ENCODE assay signal across 14 cellular contexts in genomic region chr12:44804068-44804467, GRCh38.
DNase-seq lines count a peak whose midpoint lies in the region; ATAC-seq lines count a peak whose summit lies in the region.
"Had no signal": no experiment of that assay in that cellular context is flagged by ENCODE, and none has a peak within 500 bp of the region (broad histone marks: within the 10 kb centered on the region; RNA-seq: fewer than 3 reads in every experiment).

No MANE protein-coding gene starts in this region.

- POLR2A ChIA-PET in naive thymus-derived CD8-positive, alpha-beta T cell (lab: Charles Lee) = no interaction called here

- intact Hi-C loops in activated naive CD4-positive, alpha-beta T cell treated with anti-CD3 and anti-CD28 coated beads for 36 hours (cut with micrococcal nuclease) = no loop called here

- H3K27ac Mint-ChIP-seq in activated naive CD8-positive, alpha-beta T cell = peak overlapping the region; percentile 54
- no peak overlapping the region for H3K27ac Mint-ChIP-seq in activated naive CD8-positive, alpha-beta T cell treated with anti-CD3 and anti-CD28 coated beads, Interleukin-2, amount 50 U/mL, for 24 hours
- H3K27ac Mint-ChIP-seq in naive thymus-derived CD8-positive, alpha-beta T cell = peak overlapping the region in 6 of 10 donors; percentile 0 to 71 (median 28)
- H3K27ac Mint-ChIP-seq in activated naive CD4-positive, alpha-beta T cell treated with anti-CD3 and anti-CD28 coated beads for 36 hours = no peak overlapping the region

- H3K9ac ChIP-seq in SK-N-MC (ENCODE audit: insufficient read length) = no peak overlapping the region
- H3K9ac ChIP-seq: GM23248 had no signal

- no peak for DNase-seq in activated naive CD8-positive, alpha-beta T cell treated with anti-CD3 and anti-CD28 coated beads, Interleukin-2, amount 50 U/mL, for 24 hours
- DNase-seq in SK-N-MC (ENCODE audit: low read depth, low spot score) = no peak
- no peak for DNase-seq in naive thymus-derived CD8-positive, alpha-beta T cell
- no peak for DNase-seq in RKO (ENCODE audit: low spot score)
- no peak for DNase-seq in activated naive CD4-positive, alpha-beta T cell treated with anti-CD3 and anti-CD28 coated beads for 36 hours
- DNase-seq: C1 segment of cervical spinal cord; Caco-2; CD4-positive, alpha-beta memory T cell; DMS153; DND-41; GM23248; H7; HCEC 1CT had no signal

- H3K27ac ChIP-seq in SK-N-MC = peak overlapping the region; percentile 38; the same call in 1 of the 2 replicates
- H3K27ac ChIP-seq: GM23248 had no signal

- no peak for ATAC-seq in activated naive CD8-positive, alpha-beta T cell treated with anti-CD3 and anti-CD28 coated beads, Interleukin-2, amount 50 U/mL, for 24 hours
- no peak for ATAC-seq in naive thymus-derived CD8-positive, alpha-beta T cell

- no peaks in the 10 kb centered on the region for H3K9me3 Mint-ChIP-seq in activated naive CD8-positive, alpha-beta T cell (ENCODE audit: low read depth)
- no peaks in the 10 kb centered on the region for H3K9me3 Mint-ChIP-seq in activated naive CD8-positive, alpha-beta T cell treated with anti-CD3 and anti-CD28 coated beads, Interleukin-2, amount 50 U/mL, for 24 hours
- H3K9me3 Mint-ChIP-seq in naive thymus-derived CD8-positive, alpha-beta T cell = no peaks in the 10 kb centered on the region
- H3K9me3 Mint-ChIP-seq in activated naive CD4-positive, alpha-beta T cell treated with anti-CD3 and anti-CD28 coated beads for 36 hours = no peaks in the 10 kb centered on the region
- H3K9me3 Mint-ChIP-seq: CD4-positive, alpha-beta memory T cell had no signal

- peaks cover 14% of the 10 kb centered on the region for H3K36me3 Mint-ChIP-seq in activated naive CD8-positive, alpha-beta T cell
- H3K36me3 Mint-ChIP-seq in activated naive CD8-positive, alpha-beta T cell treated with anti-CD3 and anti-CD28 coated beads, Interleukin-2, amount 50 U/mL, for 24 hours (ENCODE audit: low read depth) = peaks cover 3% of the 10 kb centered on the region
- H3K36me3 Mint-ChIP-seq in naive thymus-derived CD8-positive, alpha-beta T cell = peaks cover 0 to 42% (median 18%) of the 10 kb centered on the region in 3 donors
- no peaks in the 10 kb centered on the region for H3K36me3 Mint-ChIP-seq in activated naive CD4-positive, alpha-beta T cell treated with anti-CD3 and anti-CD28 coated beads for 36 hours (ENCODE audit: low read depth)

- no peaks in the 10 kb centered on the region for H3K27me3 Mint-ChIP-seq in activated naive CD8-positive, alpha-beta T cell
- H3K27me3 Mint-ChIP-seq in activated naive CD8-positive, alpha-beta T cell treated with anti-CD3 and anti-CD28 coated beads, Interleukin-2, amount 50 U/mL, for 24 hours = no peaks in the 10 kb centered on the region
- no peaks in the 10 kb centered on the region for H3K27me3 Mint-ChIP-seq in naive thymus-derived CD8-positive, alpha-beta T cell
- no peaks in the 10 kb centered on the region for H3K27me3 Mint-ChIP-seq in activated naive CD4-positive, alpha-beta T cell treated with anti-CD3 and anti-CD28 coated beads for 36 hours (ENCODE audit: low read depth)
- H3K27me3 Mint-ChIP-seq: CD4-positive, alpha-beta memory T cell had no signal

- H3K4me1 Mint-ChIP-seq in activated naive CD8-positive, alpha-beta T cell (ENCODE audit: low read depth) = peaks cover 36% of the 10 kb centered on the region
- peaks cover 29% of the 10 kb centered on the region for H3K4me1 Mint-ChIP-seq in activated naive CD8-positive, alpha-beta T cell treated with anti-CD3 and anti-CD28 coated beads, Interleukin-2, amount 50 U/mL, for 24 hours
- H3K4me1 Mint-ChIP-seq in naive thymus-derived CD8-positive, alpha-beta T cell = peaks cover 20 to 48% (median 38%) of the 10 kb centered on the region in 4 donors
- H3K4me1 Mint-ChIP-seq in activated naive CD4-positive, alpha-beta T cell treated with anti-CD3 and anti-CD28 coated beads for 36 hours (ENCODE audit: low read depth) = peaks cover 11% of the 10 kb centered on the region

- H3K4me3 ChIP-seq in SK-N-MC = no peak overlapping the region
- H3K4me3 ChIP-seq: GM23248 had no signal

- no peaks in the 10 kb centered on the region for H3K36me3 ChIP-seq in SK-N-MC (ENCODE audit: insufficient read depth, low read length)

- no peaks in the 10 kb centered on the region for H3K9me3 ChIP-seq in SK-N-MC (ENCODE audit: low read depth, low read length)
- H3K9me3 ChIP-seq: Caco-2 had no signal

- no peak overlapping the region for H3K4me3 Mint-ChIP-seq in activated naive CD8-positive, alpha-beta T cell
- no peak overlapping the region for H3K4me3 Mint-ChIP-seq in activated naive CD8-positive, alpha-beta T cell treated with anti-CD3 and anti-CD28 coated beads, Interleukin-2, amount 50 U/mL, for 24 hours
- H3K4me3 Mint-ChIP-seq in naive thymus-derived CD8-positive, alpha-beta T cell = peak overlapping the region in 7 of 10 donors; percentile 8 to 47 (median 31)
- H3K4me3 Mint-ChIP-seq in activated naive CD4-positive, alpha-beta T cell treated with anti-CD3 and anti-CD28 coated beads for 36 hours = no peak overlapping the region
- H3K4me3 Mint-ChIP-seq: CD4-positive, alpha-beta memory T cell had no signal

- CTCF ChIA-PET in activated naive CD4-positive, alpha-beta T cell treated with anti-CD3 and anti-CD28 coated beads for 36 hours (lab: Charles Lee) = interaction anchor here (1.2 kb wide), 1 partner anchor 145 kb away, joined by 4 read pairs; no protein-coding TSS in a partner anchor

Comparison
In these comparisons a context has a peak if more than half of its experiments do, and no peak if none do; other contexts are left out.
1. H3K27ac Mint-ChIP-seq: peak in activated naive CD8-positive, alpha-beta T cell (single experiment) and naive thymus-derived CD8-positive, alpha-beta T cell (6 of 10); none in activated naive CD8-positive, alpha-beta T cell treated with anti-CD3 and anti-CD28 coated beads, Interleukin-2, amount 50 U/mL, for 24 hours (single experiment) and activated naive CD4-positive, alpha-beta T cell treated with anti-CD3 and anti-CD28 coated beads for 36 hours (single experiment).
2. H3K4me3 Mint-ChIP-seq: peak in naive thymus-derived CD8-positive, alpha-beta T cell (7 of 10); none in activated naive CD8-positive, alpha-beta T cell (single experiment), activated naive CD8-positive, alpha-beta T cell treated with anti-CD3 and anti-CD28 coated beads, Interleukin-2, amount 50 U/mL, for 24 hours (single experiment) and activated naive CD4-positive, alpha-beta T cell treated with anti-CD3 and anti-CD28 coated beads for 36 hours (single experiment).